In genomic region chr9:137951597-137952490, GRCh38 we compare ENCODE assay signal across 25 cellular contexts.
"Had no signal": no experiment of that assay in that cellular context is flagged by ENCODE, and none has a peak within 500 bp of the region (broad histone marks: within the 10 kb centered on the region; RNA-seq: fewer than 3 reads in every experiment).

No MANE protein-coding gene starts in this region.

- H3K4me1 Mint-ChIP-seq: endodermal cell; immature natural killer cell; naive thymus-derived CD8-positive, alpha-beta T cell; stimulated activated memory B cell treated with anti-CD40 and anti-IgM and Interleukin-4, amounts not matched to agents 10 μg/mL and 1 μg/mL and 100 μg/mL, for 72 hours had no signal

- H3K27ac Mint-ChIP-seq: endodermal cell; immature natural killer cell; naive thymus-derived CD8-positive, alpha-beta T cell; nephron progenitor cell; progenitor cell of endocrine pancreas; stimulated activated memory B cell treated with anti-CD40 and anti-IgM and Interleukin-4, amounts not matched to agents 10 μg/mL and 1 μg/mL and 100 μg/mL, for 72 hours had no signal

- H3K27me3 Mint-ChIP-seq: progenitor cell of endocrine pancreas had no signal

- H3K9me3 ChIP-seq: lower lobe of right lung, sigmoid colon, transverse colon, upper lobe of right lung, uterus had no signal

- H3K9ac ChIP-seq: parathyroid adenoma had no signal

- H3K27ac ChIP-seq: epithelial cell of prostate, lower lobe of right lung, parathyroid adenoma, sigmoid colon, transverse colon, upper lobe of right lung, uterus had no signal

- H3K36me3 ChIP-seq: lower lobe of right lung, sigmoid colon, transverse colon, upper lobe of right lung, uterus had no signal

- DNase-seq: dorsolateral prefrontal cortex; effector CD4-positive, alpha-beta T cell; foreskin melanocyte; glutamatergic neuron; immature natural killer cell; islet precursor cell; kidney glomerular epithelial cell; left colon; left ventricle myocardium superior; lower lobe of right lung; naive thymus-derived CD8-positive, alpha-beta T cell; nephron progenitor cell; occipital lobe; sigmoid colon; stimulated activated CD4-positive, alpha-beta T cell treated with anti-CD3 and anti-CD28 coated beads, Interleukin-4, amount 100 ng/mL, for 4 hours; stimulated activated naive CD8-positive, alpha-beta T cell treated with anti-CD3 and anti-CD28 coated beads, Interleukin-15, Interleukin-2, amounts not matched to agents 100 U/mL and 50 U/mL, for 24 hours; transverse colon; upper lobe of right lung; uterus had no signal

- H3K4me3 Mint-ChIP-seq: endodermal cell; immature natural killer cell; naive thymus-derived CD8-positive, alpha-beta T cell; nephron progenitor cell; stimulated activated memory B cell treated with anti-CD40 and anti-IgM and Interleukin-4, amounts not matched to agents 10 μg/mL and 1 μg/mL and 100 μg/mL, for 72 hours had no signal

- H3K9me3 Mint-ChIP-seq: immature natural killer cell had no signal

- H3K27me3 ChIP-seq: transverse colon, upper lobe of right lung, uterus had no signal

- H3K4me1 ChIP-seq: lower lobe of right lung, parathyroid adenoma, sigmoid colon, transverse colon, upper lobe of right lung, uterus had no signal

- H3K4me3 ChIP-seq: dorsolateral prefrontal cortex, lower lobe of right lung, sigmoid colon, transverse colon, upper lobe of right lung, uterus had no signal

- ATAC-seq: esophagus mucosa; left colon; left ventricle myocardium superior; lower lobe of right lung; naive thymus-derived CD8-positive, alpha-beta T cell; stimulated activated memory B cell treated with anti-CD40 and anti-IgM and Interleukin-4, amounts not matched to agents 10 μg/mL and 1 μg/mL and 100 μg/mL, for 72 hours; stimulated activated naive CD8-positive, alpha-beta T cell treated with anti-CD3 and anti-CD28 coated beads, Interleukin-15, Interleukin-2, amounts not matched to agents 100 U/mL and 50 U/mL, for 24 hours; upper lobe of right lung had no signal

- H3K36me3 Mint-ChIP-seq: immature natural killer cell; stimulated activated memory B cell treated with anti-CD40 and anti-IgM and Interleukin-4, amounts not matched to agents 10 μg/mL and 1 μg/mL and 100 μg/mL, for 72 hours had no signal
